In genomic region chr6:50929323-50929722, GRCh38 we compare ENCODE assay signal across 31 cellular contexts.
"Had no signal": no experiment of that assay in that cellular context is flagged by ENCODE, and none has a peak within 500 bp of the region (broad histone marks: within the 10 kb centered on the region; RNA-seq: fewer than 3 reads in every experiment).

No MANE protein-coding gene starts in this region.

- DNase-seq: hypothalamus; immature natural killer cell; kidney; left colon; left lung; lower lobe of right lung; mammary epithelial cell; midbrain; mucosa of descending colon; naive thymus-derived CD4-positive, alpha-beta T cell; nucleus accumbens; pancreas; posterior cingulate gyrus; retina; right cardiac atrium; stimulated activated CD4-positive, alpha-beta T cell treated with anti-CD3 and anti-CD28 coated beads, Interleukin-12 subunit alpha, Interleukin-12 subunit beta, amount 100 ng/mL, for 4 hours; stimulated activated CD4-positive, alpha-beta T cell treated with anti-CD3 and anti-CD28 coated beads, Interleukin-15, amount 100 ng/mL, for 24 hours; stimulated activated CD4-positive, alpha-beta T cell treated with anti-CD3 and anti-CD28 coated beads, Interleukin-2, amount 100 ng/mL, for 24 hours; stimulated activated CD4-positive, alpha-beta T cell treated with anti-CD3 and anti-CD28 coated beads, Interleukin-4, amount 100 ng/mL, for 1 hour; stimulated activated naive B cell treated with anti-CD40 and anti-IgM and Interleukin-4, amounts not matched to agents 10 μg/mL and 1 μg/mL and 100 μg/mL, for 72 hours; stimulated activated naive CD8-positive, alpha-beta T cell treated with anti-CD3 and anti-CD28 coated beads, Interleukin-15, Interleukin-2, amounts not matched to agents 100 U/mL and 50 U/mL, for 24 hours; stomach; testis; thyroid gland; transverse colon; upper lobe of left lung had no signal

- H3K9me3 ChIP-seq: left lung, lower lobe of right lung, mucosa of descending colon, pancreas, prostate gland, stomach, testis, thyroid gland, transverse colon, upper lobe of left lung had no signal

- H3K4me3 ChIP-seq: left lung, lower lobe of right lung, mucosa of descending colon, pancreas, prostate gland, skin epidermis, stomach, testis, thyroid gland, transverse colon, upper lobe of left lung had no signal

- H3K27ac ChIP-seq: left lung, lower lobe of right lung, pancreas, prostate gland, skin epidermis, stomach, testis, thyroid gland, transverse colon, upper lobe of left lung had no signal

- H3K27me3 ChIP-seq: left lung, pancreas, stomach, testis, thyroid gland, transverse colon, upper lobe of left lung had no signal

- H3K36me3 ChIP-seq: left lung, lower lobe of right lung, pancreas, prostate gland, stomach, thyroid gland, transverse colon, upper lobe of left lung had no signal

- FAIRE-seq: islet of Langerhans, kidney, pancreas had no signal

- ATAC-seq: left colon; left lung; lower lobe of right lung; mucosa of descending colon; naive thymus-derived CD4-positive, alpha-beta T cell; natural killer cell treated with Interleukin-12 subunit alpha and Interleukin-12 subunit beta and Interleukin-15 and Interleukin-18, amount 100 ng/mL, for 72 hours; pancreas; right cardiac atrium; sciatic nerve; stimulated activated naive B cell treated with anti-CD40 and anti-IgM and Interleukin-4, amounts not matched to agents 10 μg/mL and 1 μg/mL and 100 μg/mL, for 72 hours; stimulated activated naive CD8-positive, alpha-beta T cell treated with anti-CD3 and anti-CD28 coated beads, Interleukin-15, Interleukin-2, amounts not matched to agents 100 U/mL and 50 U/mL, for 24 hours had no signal

- H3K4me1 ChIP-seq: left lung, lower lobe of right lung, pancreas, prostate gland, stomach, testis, thyroid gland, transverse colon, upper lobe of left lung had no signal
